In the genomic region with DNA sequence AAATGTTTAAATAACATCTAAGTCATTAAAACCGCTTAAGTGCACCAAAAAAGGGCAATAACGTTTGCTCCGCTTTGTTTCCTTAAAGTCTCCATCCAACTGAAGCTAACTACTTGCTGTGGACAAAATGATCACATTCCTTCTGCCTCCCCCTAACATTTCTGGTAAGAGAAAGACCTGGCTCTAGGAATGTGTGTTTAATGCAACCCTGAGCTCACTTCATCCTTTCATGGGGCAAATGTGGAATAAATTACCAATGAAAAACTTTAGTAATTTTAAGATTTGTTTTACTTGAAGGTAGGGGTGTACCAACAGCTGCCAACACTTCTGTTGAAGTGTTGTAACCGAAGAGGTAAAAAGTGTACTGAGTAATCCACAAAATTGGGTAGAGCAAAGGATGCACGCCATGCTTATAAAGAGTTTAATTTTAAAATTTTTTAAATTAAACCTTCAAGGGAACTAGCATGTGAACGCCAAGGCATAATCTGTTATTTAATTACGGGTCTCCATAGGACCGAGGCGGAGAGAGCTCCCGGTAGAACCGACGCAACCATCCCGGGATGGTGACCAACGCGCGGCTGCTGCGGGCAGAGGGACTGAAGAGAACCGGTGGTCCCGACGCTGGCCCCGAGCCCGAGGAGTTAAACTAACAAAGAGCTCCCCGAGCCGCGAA, we compare ENCODE assay signal across 1 cellular context.
A peak's percentile ranks its signal among the peaks of the same experiment; 100 is the strongest.
TF ChIP-seq lines count a peak whose summit lies in the region.

No MANE protein-coding gene starts in this region.

TF ChIP-seq in K562, 482 proteins besides CTCF, POLR2A, EP300 and RAD21 (continued from another document):
- TF ChIP-seq, protein P1, sequence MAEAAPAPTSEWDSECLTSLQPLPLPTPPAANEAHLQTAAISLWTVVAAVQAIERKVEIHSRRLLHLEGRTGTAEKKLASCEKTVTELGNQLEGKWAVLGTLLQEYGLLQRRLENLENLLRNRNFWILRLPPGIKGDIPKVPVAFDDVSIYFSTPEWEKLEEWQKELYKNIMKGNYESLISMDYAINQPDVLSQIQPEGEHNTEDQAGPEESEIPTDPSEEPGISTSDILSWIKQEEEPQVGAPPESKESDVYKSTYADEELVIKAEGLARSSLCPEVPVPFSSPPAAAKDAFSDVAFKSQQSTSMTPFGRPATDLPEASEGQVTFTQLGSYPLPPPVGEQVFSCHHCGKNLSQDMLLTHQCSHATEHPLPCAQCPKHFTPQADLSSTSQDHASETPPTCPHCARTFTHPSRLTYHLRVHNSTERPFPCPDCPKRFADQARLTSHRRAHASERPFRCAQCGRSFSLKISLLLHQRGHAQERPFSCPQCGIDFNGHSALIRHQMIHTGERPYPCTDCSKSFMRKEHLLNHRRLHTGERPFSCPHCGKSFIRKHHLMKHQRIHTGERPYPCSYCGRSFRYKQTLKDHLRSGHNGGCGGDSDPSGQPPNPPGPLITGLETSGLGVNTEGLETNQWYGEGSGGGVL (CRISPR knock-in tag; IDR thresholded peaks at IDR 0.05), result no peak
- TF ChIP-seq, protein P2, sequence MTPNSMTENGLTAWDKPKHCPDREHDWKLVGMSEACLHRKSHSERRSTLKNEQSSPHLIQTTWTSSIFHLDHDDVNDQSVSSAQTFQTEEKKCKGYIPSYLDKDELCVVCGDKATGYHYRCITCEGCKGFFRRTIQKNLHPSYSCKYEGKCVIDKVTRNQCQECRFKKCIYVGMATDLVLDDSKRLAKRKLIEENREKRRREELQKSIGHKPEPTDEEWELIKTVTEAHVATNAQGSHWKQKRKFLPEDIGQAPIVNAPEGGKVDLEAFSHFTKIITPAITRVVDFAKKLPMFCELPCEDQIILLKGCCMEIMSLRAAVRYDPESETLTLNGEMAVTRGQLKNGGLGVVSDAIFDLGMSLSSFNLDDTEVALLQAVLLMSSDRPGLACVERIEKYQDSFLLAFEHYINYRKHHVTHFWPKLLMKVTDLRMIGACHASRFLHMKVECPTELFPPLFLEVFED (CRISPR knock-in tag; conservative IDR thresholded peaks at IDR 0.05), result no peak
- TF ChIP-seq ZC3H11A (IDR thresholded peaks at IDR 0.05; ENCODE audit: low read depth, low read length) (no peak), CEBPB (tag; IDR thresholded peaks at IDR 0.05) (0 out of 2 replicates have a peak, but pooled peaks have one; percentile 7)
- TF ChIP-seq, protein P3, sequence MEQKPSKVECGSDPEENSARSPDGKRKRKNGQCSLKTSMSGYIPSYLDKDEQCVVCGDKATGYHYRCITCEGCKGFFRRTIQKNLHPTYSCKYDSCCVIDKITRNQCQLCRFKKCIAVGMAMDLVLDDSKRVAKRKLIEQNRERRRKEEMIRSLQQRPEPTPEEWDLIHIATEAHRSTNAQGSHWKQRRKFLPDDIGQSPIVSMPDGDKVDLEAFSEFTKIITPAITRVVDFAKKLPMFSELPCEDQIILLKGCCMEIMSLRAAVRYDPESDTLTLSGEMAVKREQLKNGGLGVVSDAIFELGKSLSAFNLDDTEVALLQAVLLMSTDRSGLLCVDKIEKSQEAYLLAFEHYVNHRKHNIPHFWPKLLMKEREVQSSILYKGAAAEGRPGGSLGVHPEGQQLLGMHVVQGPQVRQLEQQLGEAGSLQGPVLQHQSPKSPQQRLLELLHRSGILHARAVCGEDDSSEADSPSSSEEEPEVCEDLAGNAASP (IDR thresholded peaks at IDR 0.05), result no peak
- TF ChIP-seq, protein P4, sequence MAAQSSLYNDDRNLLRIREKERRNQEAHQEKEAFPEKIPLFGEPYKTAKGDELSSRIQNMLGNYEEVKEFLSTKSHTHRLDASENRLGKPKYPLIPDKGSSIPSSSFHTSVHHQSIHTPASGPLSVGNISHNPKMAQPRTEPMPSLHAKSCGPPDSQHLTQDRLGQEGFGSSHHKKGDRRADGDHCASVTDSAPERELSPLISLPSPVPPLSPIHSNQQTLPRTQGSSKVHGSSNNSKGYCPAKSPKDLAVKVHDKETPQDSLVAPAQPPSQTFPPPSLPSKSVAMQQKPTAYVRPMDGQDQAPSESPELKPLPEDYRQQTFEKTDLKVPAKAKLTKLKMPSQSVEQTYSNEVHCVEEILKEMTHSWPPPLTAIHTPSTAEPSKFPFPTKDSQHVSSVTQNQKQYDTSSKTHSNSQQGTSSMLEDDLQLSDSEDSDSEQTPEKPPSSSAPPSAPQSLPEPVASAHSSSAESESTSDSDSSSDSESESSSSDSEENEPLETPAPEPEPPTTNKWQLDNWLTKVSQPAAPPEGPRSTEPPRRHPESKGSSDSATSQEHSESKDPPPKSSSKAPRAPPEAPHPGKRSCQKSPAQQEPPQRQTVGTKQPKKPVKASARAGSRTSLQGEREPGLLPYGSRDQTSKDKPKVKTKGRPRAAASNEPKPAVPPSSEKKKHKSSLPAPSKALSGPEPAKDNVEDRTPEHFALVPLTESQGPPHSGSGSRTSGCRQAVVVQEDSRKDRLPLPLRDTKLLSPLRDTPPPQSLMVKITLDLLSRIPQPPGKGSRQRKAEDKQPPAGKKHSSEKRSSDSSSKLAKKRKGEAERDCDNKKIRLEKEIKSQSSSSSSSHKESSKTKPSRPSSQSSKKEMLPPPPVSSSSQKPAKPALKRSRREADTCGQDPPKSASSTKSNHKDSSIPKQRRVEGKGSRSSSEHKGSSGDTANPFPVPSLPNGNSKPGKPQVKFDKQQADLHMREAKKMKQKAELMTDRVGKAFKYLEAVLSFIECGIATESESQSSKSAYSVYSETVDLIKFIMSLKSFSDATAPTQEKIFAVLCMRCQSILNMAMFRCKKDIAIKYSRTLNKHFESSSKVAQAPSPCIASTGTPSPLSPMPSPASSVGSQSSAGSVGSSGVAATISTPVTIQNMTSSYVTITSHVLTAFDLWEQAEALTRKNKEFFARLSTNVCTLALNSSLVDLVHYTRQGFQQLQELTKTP (IDR thresholded peaks at IDR 0.05; ENCODE audit: low read depth in 1 of 2, partially characterized antibody in 2 of 2), result peak in 1 of 2 experiments; percentile 18
